33 cellular contexts compared by ENCODE assay signal in genomic region chr7:149834601-149835000, GRCh38.
"Had no signal": no experiment of that assay in that cellular context is flagged by ENCODE, and none has a peak within 500 bp of the region (broad histone marks: within the 10 kb centered on the region; RNA-seq: fewer than 3 reads in every experiment).

No MANE protein-coding gene starts in this region.

- H3K36me3 Mint-ChIP-seq: activated naive CD8-positive, alpha-beta T cell; brain had no signal

- H3K27ac ChIP-seq: Peyer's patch, WERI-Rb-1 had no signal

- H3K4me3 ChIP-seq: MG63, Peyer's patch had no signal

- H3K9me3 ChIP-seq: MG63, Peyer's patch had no signal

- H3K4me3 Mint-ChIP-seq: activated CD4-positive, alpha-beta T cell treated with anti-CD3 and anti-CD28 coated beads, Interleukin-2, amount 10 ng/mL, durations not matched to agents 24 days and 14 days; activated CD8-positive, alpha-beta T cell treated with anti-CD3 and anti-CD28 coated beads, Interleukin-2, amount 10 ng/mL, durations not matched to agents 7 days and 5 days; activated naive CD4-positive, alpha-beta T cell treated with anti-CD3 and anti-CD28 coated beads for 36 hours; activated naive CD8-positive, alpha-beta T cell; activated naive CD8-positive, alpha-beta T cell treated with anti-CD3 and anti-CD28 coated beads, Interleukin-2, amount 50 U/mL, for 24 hours; activated T-cell treated with anti-CD3 and anti-CD28 coated beads, Interleukin-2, amount 50 U/mL, for 24 hours; brain had no signal

- ATAC-seq: activated CD8-positive, alpha-beta T cell treated with anti-CD3 and anti-CD28 coated beads, Interleukin-2, amount 10 ng/mL, durations not matched to agents 7 days and 5 days; activated naive CD8-positive, alpha-beta T cell treated with anti-CD3 and anti-CD28 coated beads, Interleukin-2, amount 50 U/mL, for 24 hours; PC-3; SK-N-SH treated with all-trans-retinoic acid at 6 μM for 48 hours had no signal

- DNase-seq: activated CD4-positive, alpha-beta T cell treated with anti-CD3 and anti-CD28 coated beads for 1 hour; activated CD4-positive, alpha-beta T cell treated with anti-CD3 and anti-CD28 coated beads, Interleukin-2, amount 10 ng/mL, durations not matched to agents 24 days and 14 days; activated CD4-positive, alpha-beta T cell treated with anti-CD3 and anti-CD28 coated beads, Interleukin-2, amount 50 U/mL, for 48 hours; activated CD4-positive, CD25-positive, alpha-beta regulatory T cell; activated CD8-positive, alpha-beta T cell treated with anti-CD3 and anti-CD28 coated beads, Interleukin-2, amount 10 ng/mL, durations not matched to agents 7 days and 5 days; activated gamma-delta T cell; activated naive CD4-positive, alpha-beta T cell treated with anti-CD3 and anti-CD28 coated beads for 36 hours; activated naive CD8-positive, alpha-beta T cell treated with anti-CD3 and anti-CD28 coated beads, Interleukin-2, amount 50 U/mL, for 24 hours; activated T-cell treated with anti-CD3 and anti-CD28 coated beads, Interleukin-2, amount 50 U/mL, for 24 hours; anterior cingulate cortex; caudate nucleus; Kasumi-1; KG1; MG63; NCI-H1048; NCI-H1105 treated with DMSO at 0.1 percent for 48 hours; NCI-H1436; NCI-H1694; NCI-H1930; NCI-H2081 treated with DMSO at 0.1 percent for 48 hours; NCI-H226; NCI-H446 treated with DMSO at 0.1 percent for 48 hours; PC-3; Peyer's patch; RPMI8226; SIG-M5; T-helper 1 cell; T1000; WERI-Rb-1 had no signal

- H3K27me3 ChIP-seq: MG63, Peyer's patch had no signal

- H3K27ac Mint-ChIP-seq: activated CD4-positive, alpha-beta T cell treated with anti-CD3 and anti-CD28 coated beads, Interleukin-2, amount 10 ng/mL, durations not matched to agents 24 days and 14 days; activated CD8-positive, alpha-beta T cell treated with anti-CD3 and anti-CD28 coated beads, Interleukin-2, amount 10 ng/mL, durations not matched to agents 7 days and 5 days; activated naive CD4-positive, alpha-beta T cell treated with anti-CD3 and anti-CD28 coated beads for 36 hours; activated naive CD8-positive, alpha-beta T cell; activated naive CD8-positive, alpha-beta T cell treated with anti-CD3 and anti-CD28 coated beads, Interleukin-2, amount 50 U/mL, for 24 hours; activated T-cell treated with anti-CD3 and anti-CD28 coated beads, Interleukin-2, amount 50 U/mL, for 24 hours; activated T-helper 2 cell treated with anti-CD3 and anti-CD28 coated beads, Interferon-gamma antibody, Interleukin-2, Interleukin-4, amounts not matched to agents 10 μg/mL and 5 μg/mL and 100 μg/mL, durations not matched to agents 14 hours and 24 hours and 36 hours; brain had no signal

- H3K9me3 Mint-ChIP-seq: activated CD4-positive, alpha-beta T cell treated with anti-CD3 and anti-CD28 coated beads, Interleukin-2, amount 10 ng/mL, durations not matched to agents 24 days and 14 days; activated naive CD4-positive, alpha-beta T cell treated with anti-CD3 and anti-CD28 coated beads for 36 hours; activated naive CD8-positive, alpha-beta T cell treated with anti-CD3 and anti-CD28 coated beads, Interleukin-2, amount 50 U/mL, for 24 hours; activated T-cell treated with anti-CD3 and anti-CD28 coated beads, Interleukin-2, amount 50 U/mL, for 24 hours; activated T-helper 2 cell treated with anti-CD3 and anti-CD28 coated beads, Interferon-gamma antibody, Interleukin-2, Interleukin-4, amounts not matched to agents 10 μg/mL and 5 μg/mL and 100 μg/mL, durations not matched to agents 14 hours and 24 hours and 36 hours had no signal

- H3K36me3 ChIP-seq: MG63, Peyer's patch, WERI-Rb-1 had no signal
